ENCODE assay signal across 8 cellular contexts in the genomic region with DNA sequence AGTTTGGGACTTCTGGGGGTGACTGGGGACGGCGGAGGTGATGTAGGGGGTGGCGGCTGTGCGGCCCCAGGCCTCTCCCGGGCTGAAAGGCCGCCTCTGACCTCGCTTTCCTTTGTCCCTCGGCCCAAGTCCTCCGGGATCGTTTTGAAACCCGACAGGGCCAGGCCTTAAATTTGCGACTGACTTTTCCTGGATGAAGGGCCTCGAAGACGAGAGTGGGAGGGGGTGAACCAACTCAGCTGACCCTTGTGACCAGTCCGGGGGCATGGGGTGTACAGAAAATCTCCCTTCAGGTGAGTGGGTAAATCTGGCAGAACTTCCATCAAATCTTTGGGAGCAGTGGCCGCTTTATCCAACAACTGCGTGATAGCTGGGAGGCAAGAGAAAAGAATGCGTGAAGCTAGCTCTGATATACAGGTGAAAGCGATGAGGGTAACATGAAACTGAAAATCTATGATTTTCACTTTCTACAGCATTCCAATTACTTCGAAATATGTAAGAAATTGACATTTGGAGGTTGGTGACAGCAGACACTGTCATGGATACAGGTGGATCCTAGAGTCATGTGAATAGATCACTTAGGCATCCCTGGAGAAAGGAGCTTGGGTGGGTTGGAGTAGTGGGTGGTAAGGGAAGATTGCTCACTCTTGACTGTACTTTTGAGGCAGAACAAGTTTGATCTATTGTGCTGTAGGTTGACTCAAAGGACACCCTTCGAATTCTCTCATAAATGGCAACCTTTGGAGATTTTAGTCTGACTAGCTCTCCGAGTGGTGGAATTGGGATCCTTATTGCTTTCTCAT. TPM values are rescaled to one million over a fixed set of nuclear protein-coding genes. Genes with fewer than 3 reads are reported as not detected.
DNase-seq lines count a peak whose midpoint lies in the region; TF ChIP-seq lines count a peak whose summit lies in the region.

No MANE protein-coding gene starts in this region.

- DNase-seq in LNCaP clone FGC (ENCODE audit: low read depth): no peak
- DNase-seq in chondrocyte (ENCODE audit: low spot score): no peak
- no peak for DNase-seq in epidermal melanocyte (ENCODE audit: insufficient read length, low spot score)
- DNase-seq in GM13976 (ENCODE audit: low spot score): no peak
- no peak for DNase-seq in KBM-7
- DNase-seq in HuH-7 (ENCODE audit: low spot score): no peak

- no peaks in the 10 kb centered on the region for H3K9me3 ChIP-seq in muscle layer of duodenum (ENCODE audit: control insufficient read depth in 1 of 2, low read length in 2 of 2)

- peaks cover 24 to 42% of the 10 kb centered on the region in 2 donors for H3K4me1 ChIP-seq in muscle layer of duodenum (ENCODE audit: control insufficient read depth in 1 of 2, insufficient read depth in 2 of 2, low read length in 2 of 2)

- peak overlapping the region; percentile 98 for H3K4me3 Mint-ChIP-seq in chondrocyte (ENCODE audit: unreplicated experiment)

- peaks cover 1% of the 10 kb centered on the region for H3K36me3 Mint-ChIP-seq in chondrocyte (ENCODE audit: low read depth)

- H3K4me3 ChIP-seq in LNCaP clone FGC (ENCODE audit: low read depth, low read length) (peak overlapping the region; percentile 70), muscle layer of duodenum (ENCODE audit: low read depth in 1 of 2, low read length in 2 of 2) (peak overlapping the region; percentile 78 to 92)

- H3K27me3 ChIP-seq in muscle layer of duodenum (ENCODE audit: low read depth, low read length): no peaks in the 10 kb centered on the region

- peaks cover 62% of the 10 kb centered on the region for H3K4me1 Mint-ChIP-seq in chondrocyte (ENCODE audit: low read depth)

- no peaks in the 10 kb centered on the region for H3K9me3 Mint-ChIP-seq in chondrocyte (ENCODE audit: low read depth)

- in situ Hi-C loops in GM13976 (cut with MboI; ENCODE audit: low sequenced_read_pairs, unreplicated experiment) (loop anchor here (5.0 to 10.0 kb wide), 2 partner anchors 208 to 441 kb away; partner anchors contain the start of gene GNAI3), KBM-7 (cut with MboI; ENCODE audit: low pct_unique_long_range_greater_than_20kb, low sequenced_read_pairs) (loop anchor here (10.0 to 25.0 kb wide), 3 partner anchors 211 to 448 kb away; partner anchors contain the start of genes GNAI3 and GPR61)

- H3K27ac ChIP-seq in C4-2B (peak overlapping the region; percentile 80), muscle layer of duodenum (ENCODE audit: low read length) (peak overlapping the region; percentile 85)

- TF ChIP-seq CTCF in C4-2B (conservative IDR thresholded peaks at IDR 0.05): no peak
- TF ChIP-seq CTCF in LNCaP clone FGC (IDR thresholded peaks at IDR 0.05; ENCODE audit: control insufficient read depth, extremely low read depth, insufficient read depth): no peak
- TF ChIP-seq CTCF in chondrocyte (IDR thresholded peaks at IDR 0.05): no peak
- no peak for TF ChIP-seq CTCF in GM13976 (IDR thresholded peaks at IDR 0.05; ENCODE audit: borderline replicate concordance, control extremely low read depth, extremely low read depth, insufficient read depth, missing control alignments)

- H3K27me3 Mint-ChIP-seq in chondrocyte (ENCODE audit: low read depth): no peaks in the 10 kb centered on the region

- H3K27ac Mint-ChIP-seq in chondrocyte (ENCODE audit: unreplicated experiment): peak overlapping the region; percentile 100

- H3K36me3 ChIP-seq in muscle layer of duodenum (ENCODE audit: control insufficient read depth in 1 of 2, insufficient read depth in 2 of 2, low read length in 2 of 2): no peaks in the 10 kb centered on the region

RNA-seq across cellular contexts. Expression of gene AHCYL1, which starts 0.9 kb away (rescaled TPM):
- 57.3 to 69.3 TPM (median 59.6 TPM) in 3 replicates for total RNA-seq in chondrocyte

RNA-seq across cellular contexts. Expression of gene STRIP1, which starts 49.0 kb away (rescaled TPM):
- total RNA-seq in chondrocyte: 40.2 to 45.6 TPM (median 41.4 TPM) in 3 replicates
